8 cellular contexts compared by ENCODE assay signal in genomic region chr11:66616379-66617147, GRCh38. TPM values are rescaled to one million over a fixed set of nuclear protein-coding genes. Genes with fewer than 3 reads are reported as not detected.
DNase-seq lines count a peak whose midpoint lies in the region; ATAC-seq, FAIRE-seq and TF ChIP-seq lines count a peak whose summit lies in the region.

Gene RBM14, plus strand, starts transcription at chr11:66616630. Its CDS starts 91 bp downstream, at chr11:66616721.

- CTCF ChIA-PET in HepG2 (lab: Yijun Ruan, JAX; ENCODE audit: low intra/inter-chr PET ratio, low total read pairs) = no interaction called here

- H3K79me2 ChIP-seq in HepG2 (ENCODE audit: insufficient read depth, low read length) = peaks cover 49% of the 10 kb centered on the region

- no peak for TF ChIP-seq CTCF in C4-2B (conservative IDR thresholded peaks at IDR 0.05)
- TF ChIP-seq CTCF in HepG2 (CRISPR knock-in tag; IDR thresholded peaks at IDR 0.05) = no peak; the same call in none of the 2 replicates

- H4K20me1 ChIP-seq in HepG2 (ENCODE audit: insufficient read depth, low read length) = peaks cover 48% of the 10 kb centered on the region

- DNase-seq in NCI-H774 (lab: John Stamatoyannopoulos, UW) = peak; percentile 100
- peak; percentile 97 to 98 for DNase-seq in activated CD4-positive, alpha-beta T cell treated with anti-CD3 and anti-CD28 coated beads, Interleukin-2, amount 50 U/mL, for 4 hours
- DNase-seq in dermis blood vessel endothelial cell = peak; percentile 100
- peak; percentile 99 for DNase-seq in HepG2 (ENCODE audit: low spot score)
- peak; percentile 98 for DNase-seq in stimulated activated CD4-positive, alpha-beta T cell treated with anti-CD3 and anti-CD28 coated beads, Interleukin-4, amount 100 ng/mL, for 1 hour

- peak within 1 kb of the TSS; percentile 93 for H3K4me2 ChIP-seq in HepG2 (ENCODE audit: low read depth, low read length)

- H2AFZ ChIP-seq in HepG2 (ENCODE audit: low read length) = no peak within 1 kb of the TSS

- intact Hi-C loops in HepG2 (cut with micrococcal nuclease; ENCODE audit: unreplicated experiment) = loop anchor here (2.0 kb wide), 1 partner anchor 24 kb away; the partner anchor contains the start of genes CCDC87 and CCS

- H3K27ac ChIP-seq in C4-2B = peak within 1 kb of the TSS; percentile 94
- peak within 1 kb of the TSS; percentile 89 for H3K27ac ChIP-seq in HepG2 (ENCODE audit: extremely low read length, insufficient read depth, low read length)

- TF ChIP-seq RAD21 in HepG2 (CRISPR knock-in tag; IDR thresholded peaks at IDR 0.05) = 0 out of 2 replicates have a peak, but pooled peaks have one; percentile 15

- POLR2A ChIA-PET in HepG2 (lab: Yijun Ruan, JAX) = interaction anchor here (0.6 to 10.6 kb wide), 22 partner anchors 8 to 304 kb away, joined by 3 to 211 read pairs (median 5); partner anchors contain the start of genes ACTN3, BBS1, CCDC87 and CCS

- WGBS in HepG2 (ENCODE audit: low lambda C conversion rate) = 3% methylated on average over 36 of the region's 90 CpGs

- H3K4me1 ChIP-seq in HepG2 (ENCODE audit: insufficient read depth, low read length) = peaks cover 44% of the 10 kb centered on the region

- H3K9ac ChIP-seq in HepG2 (ENCODE audit: insufficient read depth, low read depth, low read length) = peak within 1 kb of the TSS; percentile 94

- TF ChIP-seq EP300 in HepG2 (IDR thresholded peaks at IDR 0.05; ENCODE audit: low read depth in 2 of 2, low read length in 2 of 2) = peak in 1 of 2 experiments; percentile 30; a peak in 1 of 4 replicates
- TF ChIP-seq EP300 in HepG2 (CRISPR knock-in tag; IDR thresholded peaks at IDR 0.05; ENCODE audit: borderline replicate concordance) = no peak

- in situ Hi-C loops in HepG2 (cut with HindIII; ENCODE audit: extremely low pct_ligation_motif_present, low pct_unique_long_range_greater_than_20kb) = no loop called here

- BruUV-seq in HepG2 (replicated peaks; lab: Mats Ljungman, UMichigan) = TSS peak; percentile 57

- H3K4me3 ChIP-seq in HepG2 (replicated peaks in 1 of 3; ENCODE audit: insufficient read depth in 1 of 3, low read depth in 2 of 3, low read length in 3 of 3) = peak within 1 kb of the TSS; percentile 89 to 93 (median 92)

- H3K36me3 ChIP-seq in HepG2 (replicated peaks in 1 of 2; ENCODE audit: control insufficient read depth in 1 of 2, insufficient read depth in 2 of 2, low read length in 2 of 2) = peaks cover 0 to 16% of the 10 kb centered on the region in 2 experiments; a peak in 3 of 5 replicates

- FAIRE-seq in HepG2 (lab: Jason Lieb, UNC) = peak; percentile 37

- peak; percentile 99 for TF ChIP-seq POLR2A in HepG2 (IDR thresholded peaks at IDR 0.05; ENCODE audit: insufficient read depth in 1 of 2, low read depth in 2 of 2, low read length in 2 of 2)

- no peaks in the 10 kb centered on the region; a peak in 1 of 5 replicates for H3K27me3 ChIP-seq in HepG2 (ENCODE audit: control insufficient read depth in 1 of 2, insufficient read depth in 2 of 2, low read length in 2 of 2)

- ATAC-seq in GM19395 (IDR thresholded peaks at IDR 0.05; ENCODE audit: unreplicated experiment) = peak; percentile 88
- peak; percentile 90 for ATAC-seq in HG03565 (IDR thresholded peaks at IDR 0.05; ENCODE audit: unreplicated experiment)
- ATAC-seq in HepG2 = peak; percentile 96

- H3K9me3 ChIP-seq in HepG2 (ENCODE audit: low read length) = no peaks in the 10 kb centered on the region

TF ChIP-seq in HepG2, 621 proteins besides CTCF, POLR2A, EP300 and RAD21 (continues in another document):
- TF ChIP-seq NR1H2 (CRISPR knock-in tag; IDR thresholded peaks at IDR 0.05; ENCODE audit: borderline replicate concordance, low read depth) (0 out of 2 replicates have a peak, but pooled peaks have one; percentile 26), ATF7-NPFF (CRISPR knock-in tag; IDR thresholded peaks at IDR 0.05; ENCODE audit: low read depth) (no peak; the same call in 1 of the 2 replicates), ARHGAP35 (CRISPR knock-in tag; IDR thresholded peaks at IDR 0.05; ENCODE audit: borderline replicate concordance) (no peak; the same call in 1 of the 2 replicates), ZNF619 (CRISPR knock-in tag; IDR thresholded peaks at IDR 0.05) (no peak; the same call in 1 of the 2 replicates), SRSF1 (optimal IDR thresholded peaks at IDR 0.05; ENCODE audit: low read depth, low read length) (peak; percentile 99), ARNTL (CRISPR knock-in tag; IDR thresholded peaks at IDR 0.05) (peak; percentile 82; the same call in 1 of the 2 replicates), ZBTB38 (CRISPR knock-in tag; IDR thresholded peaks at IDR 0.05) (peak; percentile 63), SMARCE1 (IDR thresholded peaks at IDR 0.05; ENCODE audit: borderline replicate concordance) (no peak), ZNF414 (CRISPR knock-in tag; IDR thresholded peaks at IDR 0.05) (peak; percentile 86), SP2 (CRISPR knock-in tag; IDR thresholded peaks at IDR 0.05) (peak; percentile 91), NFKB2 (CRISPR knock-in tag; IDR thresholded peaks at IDR 0.05; ENCODE audit: borderline replicate concordance) (peak; percentile 58; the same call in 1 of the 2 replicates), BRF2 (CRISPR knock-in tag; IDR thresholded peaks at IDR 0.05) (no peak), ETV5 (CRISPR knock-in tag; IDR thresholded peaks at IDR 0.05; ENCODE audit: borderline replicate concordance) (peak; percentile 23; the same call in 1 of the 2 replicates), HHEX (CRISPR knock-in tag; IDR thresholded peaks at IDR 0.05) (no peak), NR2C2 (CRISPR knock-in tag; IDR thresholded peaks at IDR 0.05; ENCODE audit: borderline replicate concordance) (peak; percentile 61; the same call in 1 of the 2 replicates), ZNF224 (CRISPR knock-in tag; IDR thresholded peaks at IDR 0.05) (0 out of 2 replicates have a peak, but pooled peaks have one; percentile 10), NBN (conservative IDR thresholded peaks at IDR 0.05) (no peak), ZNF350 (CRISPR knock-in tag; IDR thresholded peaks at IDR 0.05; ENCODE audit: borderline replicate concordance, low read depth) (peak; percentile 88), ZNF256 (CRISPR knock-in tag; conservative IDR thresholded peaks at IDR 0.05) (peak; percentile 80; the same call in 1 of the 2 replicates), ZBTB1 (CRISPR knock-in tag; IDR thresholded peaks at IDR 0.05; ENCODE audit: borderline replicate concordance) (no peak)

RNA-seq across cellular contexts. Expression of gene RBM14, which starts in this region (rescaled TPM):
- total RNA-seq in dermis blood vessel endothelial cell (29.3 and 44.7 TPM in 2 replicates), HepG2 (2016; rRNA removed; fragmentation: Illumina TruSeq; extraction: Trizol) (41.7 and 44.1 TPM in 2 replicates)
- total RNA-seq in HepG2 (2016; cell fraction: cytosol; rRNA removed; fragmentation: Illumina TruSeq; extraction: Trizol; ENCODE audit: low read depth) = 3.6 and 5.1 TPM in 2 replicates
- total RNA-seq in HepG2 (2016; cell fraction: insoluble cytoplasmic fraction; rRNA removed; fragmentation: Illumina TruSeq; extraction: Trizol) = 41.2 and 46.1 TPM in 2 replicates
- 17.8 and 17.9 TPM in 2 replicates for total RNA-seq in HepG2 (2016; cell fraction: membrane; rRNA removed; fragmentation: Illumina TruSeq; extraction: Trizol)
- 58.5 and 66.2 TPM in 2 replicates for total RNA-seq in HepG2 (2016; cell fraction: nucleus; rRNA removed; fragmentation: Illumina TruSeq; extraction: Trizol)
- 12.7 and 14.6 TPM in 2 replicates for polyA plus RNA-seq in HepG2 (2011; rRNA removed)
- 10.6 and 13.1 TPM in 2 replicates for polyA plus RNA-seq in HepG2 (2011; cell fraction: cytosol; rRNA removed)
- polyA plus RNA-seq in HepG2 (2011; cell fraction: nucleus; rRNA removed) = 44.2 and 47.6 TPM in 2 replicates
- polyA plus RNA-seq in HepG2 (2012) = 18.2 and 26.9 TPM in 2 replicates
- 4.8 and 5.7 TPM in 2 replicates for polyA plus RNA-seq in HepG2 (2016; cell fraction: cytosol; fragmentation: Illumina TruSeq; extraction: Trizol; ENCODE audit: low read depth)
- polyA plus RNA-seq in HepG2 (2016; cell fraction: insoluble cytoplasmic fraction; fragmentation: Illumina TruSeq; extraction: Trizol; ENCODE audit: low read depth) = 50.7 and 56.3 TPM in 2 replicates
- 15.9 and 16.6 TPM in 2 replicates for polyA plus RNA-seq in HepG2 (2016; cell fraction: membrane; fragmentation: Illumina TruSeq; extraction: Trizol; ENCODE audit: low read depth)
- 64.3 and 68.1 TPM in 2 replicates for polyA plus RNA-seq in HepG2 (2016; cell fraction: nucleus; fragmentation: Illumina TruSeq; extraction: Trizol; ENCODE audit: insufficient read depth, low read depth)
- 59.6 and 85.3 TPM in 2 replicates for polyA minus RNA-seq in HepG2 (2011; rRNA and poly(A)+ RNA removed; ENCODE audit: low replicate concordance)
- 14.9 and 22.7 TPM in 2 replicates for polyA minus RNA-seq in HepG2 (2011; cell fraction: cytosol; rRNA and poly(A)+ RNA removed)
- 52.8 and 54.8 TPM in 2 replicates for polyA minus RNA-seq in HepG2 (2011; cell fraction: nucleus; rRNA and poly(A)+ RNA removed)

Comparison
In these comparisons a context has a peak if more than half of its experiments do, and no peak if none do; other contexts are left out.
1. Peak in every context shown above with its lines: DNase-seq, ATAC-seq, H3K4me3 ChIP-seq and H3K27ac ChIP-seq.